In the genomic region with DNA sequence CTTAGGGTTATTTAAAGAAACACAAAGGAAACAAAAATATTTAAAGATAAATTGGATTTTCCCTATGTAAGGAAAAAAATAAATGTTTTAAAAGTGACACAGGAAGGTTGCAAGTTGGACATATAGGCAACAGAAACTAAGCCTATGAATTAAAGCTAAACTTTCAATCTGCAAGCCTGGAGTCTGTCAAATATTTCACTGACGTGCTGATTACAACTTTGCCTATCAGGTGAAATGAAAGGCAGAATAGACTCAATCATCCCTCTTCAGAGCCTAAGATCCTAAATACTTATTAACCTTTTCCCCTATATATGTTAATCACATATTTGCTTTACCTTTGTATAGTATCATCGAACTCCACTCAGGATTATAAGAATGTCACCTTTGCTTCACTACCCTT, we compare ENCODE assay signal across 29 cellular contexts.
A peak's percentile ranks its signal among the peaks of the same experiment; 100 is the strongest.
DNase-seq lines count a peak whose midpoint lies in the region; FAIRE-seq and TF ChIP-seq lines count a peak whose summit lies in the region.
"Had no signal": no experiment of that assay in that cellular context is flagged by ENCODE, and none has a peak within 500 bp of the region (broad histone marks: within the 10 kb centered on the region; RNA-seq: fewer than 3 reads in every experiment).

No MANE protein-coding gene starts in this region.

- H3K9ac ChIP-seq in neural cell (ENCODE audit: low read length): no peak overlapping the region
- H3K9ac ChIP-seq: BLaER1; BLaER1 treated with 17β-estradiol and CSF1 and Interleukin-3, amounts not matched to agents 10 nM and 100 nM had no signal

- FAIRE-seq in small intestine (lab: Jason Lieb, UNC): no peak
- FAIRE-seq: A204.1, A549, D721Med had no signal

- no peak for TF ChIP-seq CTCF in neural cell (IDR thresholded peaks at IDR 0.05; ENCODE audit: poor library complexity, severe bottlenecking)

- 9 to 28% (median 27%) methylated on average over 2 of the region's 2 CpGs for WGBS in small intestine, 3 donors

- H3K4me3 ChIP-seq in neural cell (ENCODE audit: low read length): no peak overlapping the region
- H3K4me3 ChIP-seq in small intestine (ENCODE audit: low read depth in 1 of 2, low read length in 2 of 2): no peak overlapping the region
- H3K4me3 ChIP-seq: A549; BLaER1; BLaER1 treated with 17β-estradiol and CSF1 and Interleukin-3, amounts not matched to agents 10 nM and 100 nM had no signal

- no peak overlapping the region for H3K4me2 ChIP-seq in neural cell (ENCODE audit: low read length)
- H3K4me2 ChIP-seq: A549; BLaER1; BLaER1 treated with 17β-estradiol and CSF1 and Interleukin-3, amounts not matched to agents 10 nM and 100 nM had no signal

- TF ChIP-seq RAD21 in neural cell (conservative IDR thresholded peaks at IDR 0.05): no peak

- DNase-seq in small intestine: no peak
- DNase-seq: 8988T; ACHN; AML-193; BE2C; C1 segment of cervical spinal cord; Caco-2; Calu3; CD4-positive, alpha-beta memory T cell; CD4-positive, alpha-beta T cell; CD4-positive, CD25-positive, alpha-beta regulatory T cell; CD8-positive, alpha-beta memory T cell; CD8-positive, alpha-beta T cell; COR-L47; DMS 273 treated with DMSO at 0.1 percent for 48 hours; DMS153; DMS53; DMS79; DMS79 treated with DMSO at 0.1 percent for 48 hours; DND-41; EL had no signal

- no peaks in the 10 kb centered on the region for H3K36me3 ChIP-seq in neural cell (ENCODE audit: insufficient read depth, low read length)
- no peaks in the 10 kb centered on the region for H3K36me3 ChIP-seq in small intestine (ENCODE audit: control insufficient read depth in 2 of 2, insufficient read depth in 2 of 2, low read length in 2 of 2)
- H3K36me3 ChIP-seq: BE2C; BLaER1; BLaER1 treated with 17β-estradiol and CSF1 and Interleukin-3, amounts not matched to agents 10 nM and 100 nM had no signal

- no peak overlapping the region for H2AFZ ChIP-seq in neural cell (ENCODE audit: low read depth, low read length)

- H4K20me1 ChIP-seq in neural cell (ENCODE audit: insufficient read depth): no peaks in the 10 kb centered on the region
- H4K20me1 ChIP-seq: BLaER1; BLaER1 treated with 17β-estradiol and CSF1 and Interleukin-3, amounts not matched to agents 10 nM and 100 nM had no signal

- H3K27ac ChIP-seq in neural cell (ENCODE audit: low read length) (no peak overlapping the region), small intestine (ENCODE audit: low read depth in 1 of 2, low read length in 1 of 2) (no peak overlapping the region)
- H3K27ac ChIP-seq: 22Rv1; A549; BLaER1; BLaER1 treated with 17β-estradiol and CSF1 and Interleukin-3, amounts not matched to agents 10 nM and 100 nM; C4-2B had no signal

- H3K9me3 ChIP-seq in neural cell (ENCODE audit: low read length) (no peaks in the 10 kb centered on the region), small intestine (ENCODE audit: control insufficient read depth, low read depth) (no peaks in the 10 kb centered on the region)
- H3K9me3 ChIP-seq: A549; BE2C; BLaER1; BLaER1 treated with 17β-estradiol and CSF1 and Interleukin-3, amounts not matched to agents 10 nM and 100 nM; Caco-2 had no signal

- no peaks in the 10 kb centered on the region for H3K9me2 ChIP-seq in neural cell (ENCODE audit: insufficient read depth, low read length)

- H3K27me3 ChIP-seq in neural cell (ENCODE audit: insufficient read depth, low read depth, low read length) (no peaks in the 10 kb centered on the region), small intestine (ENCODE audit: control insufficient read depth in 2 of 2, insufficient read depth in 2 of 2, low read length in 2 of 2) (no peaks in the 10 kb centered on the region)
- H3K27me3 ChIP-seq: BE2C; BLaER1; BLaER1 treated with 17β-estradiol and CSF1 and Interleukin-3, amounts not matched to agents 10 nM and 100 nM had no signal

- no peaks in the 10 kb centered on the region for H3K4me1 ChIP-seq in small intestine (ENCODE audit: control insufficient read depth in 2 of 2, insufficient read depth in 1 of 2, low read depth in 1 of 2, low read length in 1 of 2)
- H3K4me1 ChIP-seq: A549; BE2C; BLaER1; BLaER1 treated with 17β-estradiol and CSF1 and Interleukin-3, amounts not matched to agents 10 nM and 100 nM; Caco-2 had no signal

- H3F3A ChIP-seq in neural cell (ENCODE audit: insufficient read depth, low read length, poor library complexity, severe bottlenecking): no peaks in the 10 kb centered on the region

- H3K79me2 ChIP-seq in neural cell (replicated peaks; ENCODE audit: insufficient read depth, low read length): no peaks in the 10 kb centered on the region

- peak; percentile 88 for TF ChIP-seq EP300 in neural cell (conservative IDR thresholded peaks at IDR 0.05; ENCODE audit: poor library complexity, severe bottlenecking)

TF ChIP-seq in neural cell, 6 proteins besides CTCF, POLR2A, EP300 and RAD21:
- TF ChIP-seq TAF1 (IDR thresholded peaks at IDR 0.05; ENCODE audit: low read depth) (no peak), POLR2AphosphoS5 (IDR thresholded peaks at IDR 0.05) (peak; percentile 75)
